ENCODE assay signal across 14 cellular contexts in genomic region chr11:117589024-117589423, GRCh38.
"Had no signal": no experiment of that assay in that cellular context is flagged by ENCODE, and none has a peak within 500 bp of the region (broad histone marks: within the 10 kb centered on the region; RNA-seq: fewer than 3 reads in every experiment).

No MANE protein-coding gene starts in this region.

- H3K36me3 ChIP-seq: gastrocnemius medialis, heart left ventricle, prostate gland, upper lobe of right lung had no signal

- H3K27me3 ChIP-seq: testis, upper lobe of right lung had no signal

- DNase-seq: activated CD4-positive, alpha-beta T cell treated with anti-CD3 and anti-CD28 coated beads, Interleukin-2, amount 50 U/mL, for 1 hour; activated CD8-positive, alpha-beta memory T cell treated with anti-CD3 and anti-CD28 coated beads for 24 hours; activated naive CD4-positive, alpha-beta T cell treated with anti-CD3 and anti-CD28 coated beads for 36 hours; erythroblast; gastrocnemius medialis; heart left ventricle; occipital lobe; right cardiac atrium; T1000; testis; upper lobe of right lung had no signal

- H3K4me3 ChIP-seq: gastrocnemius medialis, heart left ventricle, prostate gland, smooth muscle cell, testis, upper lobe of right lung had no signal

- H3K4me1 ChIP-seq: gastrocnemius medialis, heart left ventricle, prostate gland, upper lobe of right lung had no signal

- H3K4me2 ChIP-seq: smooth muscle cell had no signal

- H3K27ac ChIP-seq: gastrocnemius medialis, heart left ventricle, prostate gland, testis, upper lobe of right lung had no signal

- ATAC-seq: activated CD4-positive, CD25-positive, alpha-beta regulatory T cell treated with anti-CD3 and anti-CD28 coated beads, Interleukin-2, amount 50 U/mL, for 24 hours; gastrocnemius medialis; heart left ventricle; upper lobe of right lung had no signal

- H3K9me3 ChIP-seq: gastrocnemius medialis, heart left ventricle, prostate gland, testis, upper lobe of right lung had no signal
